26 cellular contexts compared by ENCODE assay signal in genomic region chr12:131908716-131909595, GRCh38.
"Had no signal": no experiment of that assay in that cellular context is flagged by ENCODE, and none has a peak within 500 bp of the region (broad histone marks: within the 10 kb centered on the region; RNA-seq: fewer than 3 reads in every experiment).

No MANE protein-coding gene starts in this region.

- H3K9me3 ChIP-seq: adrenal gland, gastroesophageal sphincter, right lobe of liver, suprapubic skin, tibial nerve had no signal

- H3K4me1 ChIP-seq: neural progenitor cell, right lobe of liver had no signal

- H3K36me3 ChIP-seq: neural progenitor cell had no signal

- H3K27me3 ChIP-seq: adrenal gland, cardiac muscle cell, gastroesophageal sphincter, hepatocyte, neural progenitor cell, right lobe of liver, suprapubic skin, tibial nerve had no signal

- ATAC-seq: activated CD4-positive, CD25-positive, alpha-beta regulatory T cell treated with anti-CD3 and anti-CD28 coated beads, Interleukin-2, amount 50 U/mL, for 24 hours; gastroesophageal sphincter; natural killer cell; right lobe of liver; stimulated activated effector memory CD8-positive, alpha-beta T cell treated with anti-CD3 and anti-CD28 coated beads, Interleukin-12 subunit alpha, Interleukin-12 subunit beta, amount 100 ng/mL, for 72 hours; T-helper 17 cell had no signal

- H3K4me3 ChIP-seq: adrenal gland, cardiac muscle cell, gastroesophageal sphincter, hepatocyte, lung, neural progenitor cell, right lobe of liver, skin epidermis, suprapubic skin, tibial nerve had no signal

- DNase-seq: activated CD4-positive, alpha-beta memory T cell treated with anti-CD3 and anti-CD28 coated beads for 36 hours; activated CD4-positive, alpha-beta T cell treated with anti-CD3 and anti-CD28 coated beads for 48 hours; activated CD8-positive, alpha-beta memory T cell treated with anti-CD3 and anti-CD28 coated beads, Interleukin-2, amount 50 U/mL, for 4 hours; activated effector memory CD4-positive, alpha-beta T cell treated with anti-CD3 and anti-CD28 coated beads, Interleukin-2, amount 50 U/mL, for 16 hours; activated naive CD4-positive, alpha-beta T cell treated with anti-CD3 and anti-CD28 coated beads for 36 hours; activated naive CD8-positive, alpha-beta T cell treated with anti-CD3 and anti-CD28 coated beads for 36 hours; activated T-cell treated with anti-CD3 and anti-CD28 coated beads, Interleukin-2, amount 50 U/mL, for 1 hour; cortex of kidney; mesendoderm; natural killer cell; stimulated activated CD4-positive, alpha-beta T cell treated with anti-CD3 and anti-CD28 coated beads, Interleukin-4, amount 100 ng/mL, for 24 hours; T-helper 17 cell; T1000; WERI-Rb-1 had no signal

- H3K27ac ChIP-seq: cardiac muscle cell, gastroesophageal sphincter, hepatocyte, neural progenitor cell, right lobe of liver, skin epidermis, suprapubic skin, tibial nerve, WERI-Rb-1 had no signal
